Comparison of ENCODE assay signal across 8 cellular contexts in the genomic region with DNA sequence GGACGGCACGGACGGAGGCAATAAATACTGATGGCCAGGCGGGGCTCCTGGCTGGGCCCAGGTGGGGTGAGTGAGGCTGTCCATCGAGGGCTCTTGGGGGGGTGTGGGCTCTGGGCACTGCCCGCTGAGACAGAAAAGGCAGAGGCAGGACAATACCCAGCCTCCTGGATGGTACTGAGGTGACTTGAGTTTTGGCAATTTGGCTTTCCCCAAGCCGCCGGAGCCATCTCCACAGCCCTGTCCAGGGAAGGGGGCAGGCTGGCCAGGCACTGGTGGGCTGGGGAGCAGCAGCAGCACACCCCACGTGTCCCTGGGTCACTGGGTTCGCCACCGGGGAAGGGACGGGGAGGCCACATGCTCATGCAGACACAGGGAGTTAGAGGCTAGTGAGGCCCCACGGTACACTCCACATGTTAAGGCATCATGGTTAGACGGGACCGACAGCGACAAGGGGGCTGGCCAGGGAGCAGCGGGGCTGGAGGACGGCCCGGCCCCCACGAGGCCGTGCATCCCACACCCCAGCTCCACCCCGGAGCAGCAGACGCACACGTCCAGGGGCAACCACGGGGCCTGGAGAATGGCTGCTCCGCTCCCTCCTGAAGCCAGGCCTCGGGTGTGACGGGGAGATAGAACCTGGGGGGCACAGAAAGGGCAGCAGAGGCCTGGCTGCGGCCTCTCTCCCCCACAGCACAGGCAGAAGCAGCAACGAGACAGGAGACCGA. TPM values are rescaled to one million over a fixed set of nuclear protein-coding genes. Genes with fewer than 3 reads are reported as not detected.
DNase-seq lines count a peak whose midpoint lies in the region; ATAC-seq and TF ChIP-seq lines count a peak whose summit lies in the region.

No MANE protein-coding gene starts in this region.

- DNase-seq in D341Med (ENCODE audit: low spot score): peak; percentile 40
- peak; percentile 44 for DNase-seq in MG63
- peak; percentile 2 for DNase-seq in brain microvascular endothelial cell
- DNase-seq in neuronal stem cell (ENCODE audit: low spot score): no peak
- DNase-seq in GM03348 (ENCODE audit: low spot score): no peak

- H3K14ac ChIP-seq in neuronal stem cell (ENCODE audit: low read length): peak overlapping the region; percentile 82

- H3K27me3 ChIP-seq in MG63: no peaks in the 10 kb centered on the region
- H3K27me3 ChIP-seq in brain microvascular endothelial cell (replicated peaks): no peaks in the 10 kb centered on the region
- H3K27me3 ChIP-seq in neuronal stem cell (ENCODE audit: control insufficient read depth in 3 of 3, insufficient read depth in 3 of 3, low read depth in 1 of 3, low read length in 3 of 3): no peaks in the 10 kb centered on the region

- peak overlapping the region; percentile 99 for H3K23ac ChIP-seq in neuronal stem cell (ENCODE audit: low read depth, low read length, poor library complexity)

- in situ Hi-C loops in brain microvascular endothelial cell (cut with HindIII; ENCODE audit: low pct_ligation_motif_present, low sequenced_read_pairs): no loop called here

- H3K18ac ChIP-seq in neuronal stem cell (ENCODE audit: low read length): no peak overlapping the region

- no peak overlapping the region for H2AFZ ChIP-seq in neuronal stem cell (ENCODE audit: low read length)

- ATAC-seq in GM19397 (IDR thresholded peaks at IDR 0.05; ENCODE audit: unreplicated experiment) (no peak), HG03354 (IDR thresholded peaks at IDR 0.05; ENCODE audit: poor library complexity, severe bottlenecking, unreplicated experiment) (no peak), HG02763 (IDR thresholded peaks at IDR 0.05; ENCODE audit: unreplicated experiment) (no peak)

- H3K9me3 ChIP-seq in MG63: no peaks in the 10 kb centered on the region
- no peaks in the 10 kb centered on the region for H3K9me3 ChIP-seq in neuronal stem cell (replicated peaks in 1 of 2; ENCODE audit: control insufficient read depth in 2 of 2, insufficient read depth in 1 of 2, low read depth in 1 of 2, low read length in 2 of 2)

- peak overlapping the region; percentile 43 for H4K8ac ChIP-seq in neuronal stem cell (ENCODE audit: low read depth, low read length)

- no peak overlapping the region for H3K4ac ChIP-seq in neuronal stem cell (ENCODE audit: low read length)

- H2BK120ac ChIP-seq in neuronal stem cell (ENCODE audit: low read depth, low read length): no peak overlapping the region

- H3K27ac ChIP-seq in brain microvascular endothelial cell: peak overlapping the region; percentile 50
- H3K27ac ChIP-seq in neuronal stem cell (replicated peaks; ENCODE audit: low read length): peak overlapping the region; percentile 43

- WGBS in neuronal stem cell (ENCODE audit: extremely low coverage in 2 of 2, insufficient read length in 2 of 2, insufficient replicate concordance in 1 of 2), 2 donors: no CpG with 5 or more reads among the region's 31 CpGs

- H2BK5ac ChIP-seq in neuronal stem cell (ENCODE audit: low read length): peak overlapping the region; percentile 53

- H3K4me3 ChIP-seq in MG63 (no peak overlapping the region), brain microvascular endothelial cell (ENCODE audit: low read depth, low read length) (no peak overlapping the region), neuronal stem cell (ENCODE audit: low read length in 2 of 2) (no peak overlapping the region)

- TF ChIP-seq CTCF in brain microvascular endothelial cell (IDR thresholded peaks at IDR 0.05; ENCODE audit: low read depth, low read length, missing control alignments): no peak

- H4K91ac ChIP-seq in neuronal stem cell (ENCODE audit: low read depth, low read length, poor library complexity): no peak overlapping the region

- H3K79me1 ChIP-seq in neuronal stem cell (ENCODE audit: low read depth, low read length): peaks cover 33% of the 10 kb centered on the region

- H2BK12ac ChIP-seq in neuronal stem cell (ENCODE audit: low read length): peak overlapping the region; percentile 58

- H3K36me3 ChIP-seq in MG63: peaks cover 72% of the 10 kb centered on the region
- H3K36me3 ChIP-seq in brain microvascular endothelial cell (replicated peaks): peaks cover 24% of the 10 kb centered on the region
- H3K36me3 ChIP-seq in neuronal stem cell (replicated peaks in 1 of 2; ENCODE audit: control insufficient read depth in 2 of 2, insufficient read depth in 2 of 2, low read length in 2 of 2): peaks cover 33 to 65% of the 10 kb centered on the region in 2 donors

- H3K4me2 ChIP-seq in neuronal stem cell (ENCODE audit: insufficient read depth, low read length, poor library complexity, severe bottlenecking): no peak overlapping the region

- H2AK5ac ChIP-seq in neuronal stem cell (ENCODE audit: low read depth, low read length): peak overlapping the region; percentile 61

- H3K9ac ChIP-seq in neuronal stem cell (ENCODE audit: low read depth, low read length, poor library complexity): peak overlapping the region; percentile 70

- peaks cover 17 to 20% of the 10 kb centered on the region in 2 donors for H3K4me1 ChIP-seq in neuronal stem cell (ENCODE audit: control insufficient read depth in 2 of 2, insufficient read depth in 1 of 2, low read depth in 1 of 2, low read length in 2 of 2)

- H2BK15ac ChIP-seq in neuronal stem cell (ENCODE audit: low read length): no peak overlapping the region

RNA-seq across cellular contexts. Expression of gene ARHGDIA, which starts 3.0 kb away (rescaled TPM):
- 114 and 185 TPM in 2 replicates for total RNA-seq in MG63 (2014; rRNA removed; shearing (Covaris generic); ENCODE audit: low replicate concordance)
- polyA plus RNA-seq in neuronal stem cell (2013, experiment 1 of 2): 124 TPM
- 118 TPM for polyA plus RNA-seq in neuronal stem cell (2013, experiment 2 of 2)

RNA-seq across cellular contexts. Expression of gene P4HB, which starts 7.8 kb away (rescaled TPM):
- 531 and 798 TPM in 2 replicates for total RNA-seq in MG63 (2014; rRNA removed; shearing (Covaris generic); ENCODE audit: low replicate concordance)
- polyA plus RNA-seq in neuronal stem cell (2013, experiment 1 of 2): 321 TPM
- polyA plus RNA-seq in neuronal stem cell (2013, experiment 2 of 2): 298 TPM

RNA-seq across cellular contexts. Expression of gene ALYREF, which starts 23.3 kb away (rescaled TPM):
- 313 and 425 TPM in 2 replicates for total RNA-seq in MG63 (2014; rRNA removed; shearing (Covaris generic); ENCODE audit: low replicate concordance)
- 76.8 TPM for polyA plus RNA-seq in neuronal stem cell (2013, experiment 1 of 2)
- 74.5 TPM for polyA plus RNA-seq in neuronal stem cell (2013, experiment 2 of 2)

RNA-seq across cellular contexts. Expression of gene ANAPC11, which starts 23.4 kb away (rescaled TPM):
- total RNA-seq in MG63 (2014; rRNA removed; shearing (Covaris generic); ENCODE audit: low replicate concordance): 161 and 303 TPM in 2 replicates
- polyA plus RNA-seq in neuronal stem cell (2013, experiment 1 of 2): 316 TPM
- 330 TPM for polyA plus RNA-seq in neuronal stem cell (2013, experiment 2 of 2)

RNA-seq across cellular contexts. Expression of gene PPP1R27, which starts 33.3 kb away (rescaled TPM):
- total RNA-seq in MG63 (2014; rRNA removed; shearing (Covaris generic); ENCODE audit: low replicate concordance): not detected in 2 replicates
- 0.20 TPM for polyA plus RNA-seq in neuronal stem cell (2013, experiment 1 of 2)
- 0.21 TPM for polyA plus RNA-seq in neuronal stem cell (2013, experiment 2 of 2)

Comparison
In these comparisons a context has a peak if more than half of its experiments do, and no peak if none do; other contexts are left out.
1. DNase-seq: peak in D341Med (single experiment), MG63 (single experiment) and brain microvascular endothelial cell (single experiment); none in neuronal stem cell (single experiment) and GM03348 (single experiment).